ENCODE assay signal across 1 cellular context in genomic region chr11:12684354-12684753, GRCh38.
TF ChIP-seq lines count a peak whose summit lies in the region.

No MANE protein-coding gene starts in this region.

TF ChIP-seq in IMR-90, 13 proteins besides CTCF, POLR2A, EP300 and RAD21 (continued from another document):
- TF ChIP-seq, protein P1, sequence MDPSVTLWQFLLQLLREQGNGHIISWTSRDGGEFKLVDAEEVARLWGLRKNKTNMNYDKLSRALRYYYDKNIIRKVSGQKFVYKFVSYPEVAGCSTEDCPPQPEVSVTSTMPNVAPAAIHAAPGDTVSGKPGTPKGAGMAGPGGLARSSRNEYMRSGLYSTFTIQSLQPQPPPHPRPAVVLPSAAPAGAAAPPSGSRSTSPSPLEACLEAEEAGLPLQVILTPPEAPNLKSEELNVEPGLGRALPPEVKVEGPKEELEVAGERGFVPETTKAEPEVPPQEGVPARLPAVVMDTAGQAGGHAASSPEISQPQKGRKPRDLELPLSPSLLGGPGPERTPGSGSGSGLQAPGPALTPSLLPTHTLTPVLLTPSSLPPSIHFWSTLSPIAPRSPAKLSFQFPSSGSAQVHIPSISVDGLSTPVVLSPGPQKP (IDR thresholded peaks at IDR 0.05; ENCODE audit: borderline replicate concordance, low read depth, low read length) = no peak
- TF ChIP-seq FOS (IDR thresholded peaks at IDR 0.05; ENCODE audit: low read depth, low read length) = no peak
- no peak for TF ChIP-seq RFX5 (IDR thresholded peaks at IDR 0.05; ENCODE audit: low read depth, low read length)
